8 cellular contexts compared by ENCODE assay signal in the genomic region with DNA sequence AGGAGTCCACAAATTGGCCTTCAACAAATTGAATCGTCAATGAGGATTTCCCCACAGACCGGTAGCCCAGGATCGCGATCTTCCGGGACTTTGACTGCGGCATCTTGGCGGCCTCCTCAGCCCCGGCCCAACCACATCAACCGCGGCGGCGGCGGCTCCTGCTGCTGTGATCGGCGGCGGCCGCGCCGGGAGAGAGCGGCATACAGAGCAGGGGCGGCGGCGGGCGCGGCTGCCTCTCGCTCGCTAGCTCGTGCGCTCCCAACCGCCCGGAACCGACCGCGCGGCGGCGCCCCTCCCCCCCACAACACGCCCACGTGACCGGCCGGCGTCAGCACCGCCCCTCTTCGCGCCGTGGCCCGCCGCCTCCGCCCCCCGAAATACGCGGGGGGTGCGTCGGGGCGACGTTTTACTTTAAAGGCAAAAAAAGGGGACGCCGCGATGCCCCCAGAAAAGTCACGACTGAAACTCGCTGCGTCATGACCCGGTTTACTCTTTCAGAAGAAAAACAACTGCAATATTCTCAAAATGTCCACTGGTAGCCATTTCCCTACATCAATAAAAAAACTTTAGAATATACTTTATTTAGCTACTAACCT. TPM values are rescaled to one million over a fixed set of nuclear protein-coding genes. Genes with fewer than 3 reads are reported as not detected.
A peak's percentile ranks its signal among the peaks of the same experiment; 100 is the strongest.
DNase-seq lines count a peak whose midpoint lies in the region; ATAC-seq and TF ChIP-seq lines count a peak whose summit lies in the region.
"Not testable (repeated sequence)": the region's sequence is repeated elsewhere in the genome, so short reads cannot be mapped to it uniquely, and the experiment has no call there.

No MANE protein-coding gene starts in this region.

- CTCF ChIA-PET in SK-N-SH (lab: Yijun Ruan, JAX), result not testable (repeated sequence)

- H3K79me2 ChIP-seq in GM23248 (ENCODE audit: insufficient read depth); SK-N-SH (ENCODE audit: insufficient read depth): not testable (repeated sequence)

- H3K36me3 Mint-ChIP-seq in activated naive CD8-positive, alpha-beta T cell treated with anti-CD3 and anti-CD28 coated beads, Interleukin-2, amount 10 ng/mL, durations not matched to agents 7 days and 5 days; naive thymus-derived CD8-positive, alpha-beta T cell: not testable (repeated sequence)

- WGBS in GM23248 (ENCODE audit: low coverage in 1 of 2, low lambda C conversion rate in 2 of 2, missing lambda C conversion rate in 2 of 2), 2 experiments, result 0 to 3% methylated on average over 6 to 7 of the region's 63 CpGs
- under 1% methylated on average over 9 of the region's 63 CpGs for WGBS in SK-N-SH (ENCODE audit: low lambda C conversion rate)

- peak overlapping the region; percentile 71 for H2AFZ ChIP-seq in GM23248
- not testable (repeated sequence) for H2AFZ ChIP-seq in SK-N-SH (ENCODE audit: low read depth)

- ATAC-seq in GM18517 (IDR thresholded peaks at IDR 0.05; ENCODE audit: unreplicated experiment), result peak; percentile 61
- peak; percentile 82 for ATAC-seq in HG03159 (IDR thresholded peaks at IDR 0.05; ENCODE audit: unreplicated experiment)
- ATAC-seq in activated naive CD8-positive, alpha-beta T cell treated with anti-CD3 and anti-CD28 coated beads, Interleukin-2, amount 10 ng/mL, durations not matched to agents 7 days and 5 days (ENCODE audit: low read depth), result peak; percentile 89
- ATAC-seq in naive thymus-derived CD8-positive, alpha-beta T cell, result peak; percentile 93
- not testable (repeated sequence) for ATAC-seq in thoracic aorta (ENCODE audit: insufficient number of reproducible peaks, low FRiP score, low read depth)

- H3K4me3 Mint-ChIP-seq in activated naive CD8-positive, alpha-beta T cell treated with anti-CD3 and anti-CD28 coated beads, Interleukin-2, amount 10 ng/mL, durations not matched to agents 7 days and 5 days, result peak overlapping the region; percentile 51
- peak overlapping the region in 8 of 10 donors; percentile 28 to 84 (median 80) for H3K4me3 Mint-ChIP-seq in naive thymus-derived CD8-positive, alpha-beta T cell

- not testable (repeated sequence) for TF ChIP-seq EP300 in SK-N-SH (IDR thresholded peaks at IDR 0.05; ENCODE audit: borderline replicate concordance in 1 of 2, low read depth in 1 of 2, low read length in 1 of 2)

- peak overlapping the region; percentile 9 for H3K4me2 ChIP-seq in GM23248 (ENCODE audit: unreplicated experiment)
- H3K4me2 ChIP-seq in SK-N-SH, result peak overlapping the region; percentile 41; the same call in 1 of the 2 replicates

- not testable (repeated sequence) for H3K9me3 ChIP-seq in GM23248 (ENCODE audit: low read depth); SK-N-SH; thoracic aorta

- H3K27ac ChIP-seq in GM23248 (peak overlapping the region; percentile 43), thoracic aorta (peak overlapping the region in 1 of 2 donors; percentile 49)
- not testable (repeated sequence) for H3K27ac ChIP-seq in SK-N-SH (ENCODE audit: low read depth in 2 of 2, low read length in 1 of 2)

- not testable (repeated sequence) for H3F3A ChIP-seq in GM23248 (ENCODE audit: insufficient read depth); SK-N-SH (replicated peaks; ENCODE audit: insufficient read depth)

- not testable (repeated sequence) for H3K27me3 ChIP-seq in GM23248 (replicated peaks; ENCODE audit: insufficient read depth); SK-N-SH (ENCODE audit: insufficient read depth); thoracic aorta (replicated peaks; ENCODE audit: insufficient read depth)

- peak overlapping the region; percentile 72 for H3K9ac ChIP-seq in GM23248
- H3K9ac ChIP-seq in SK-N-SH, result not testable (repeated sequence)

- not testable (repeated sequence) for H3K4me1 ChIP-seq in GM23248 (ENCODE audit: insufficient read depth); SK-N-SH (ENCODE audit: control insufficient read depth in 1 of 2, insufficient read depth in 2 of 2, low read depth in 1 of 2, low read length in 1 of 2); thoracic aorta (ENCODE audit: control insufficient read depth in 1 of 2, low read depth in 2 of 2)

- not testable (repeated sequence) for H3K36me3 ChIP-seq in GM23248 (ENCODE audit: low read depth); SK-N-SH (replicated peaks in 1 of 2; ENCODE audit: control insufficient read depth in 1 of 2, insufficient read depth in 2 of 2, low read length in 1 of 2); thoracic aorta

- H3K27me3 Mint-ChIP-seq in activated naive CD8-positive, alpha-beta T cell treated with anti-CD3 and anti-CD28 coated beads, Interleukin-2, amount 10 ng/mL, durations not matched to agents 7 days and 5 days, result peaks cover 11% of the 10 kb centered on the region
- H3K27me3 Mint-ChIP-seq in naive thymus-derived CD8-positive, alpha-beta T cell, result not testable (repeated sequence)

- H4K20me1 ChIP-seq in GM23248 (ENCODE audit: insufficient read depth); SK-N-SH (ENCODE audit: insufficient read depth): not testable (repeated sequence)

- not testable (repeated sequence) for TF ChIP-seq CTCF in SK-N-SH (IDR thresholded peaks at IDR 0.05); foreskin fibroblast (IDR thresholded peaks at IDR 0.05; ENCODE audit: low read depth, low read length); thoracic aorta (IDR thresholded peaks at IDR 0.05)

- H3K9me2 ChIP-seq in GM23248 (ENCODE audit: insufficient read depth); SK-N-SH: not testable (repeated sequence)

- DNase-seq in GM23248; SK-N-SH; activated naive CD8-positive, alpha-beta T cell treated with anti-CD3 and anti-CD28 coated beads, Interleukin-2, amount 10 ng/mL, durations not matched to agents 7 days and 5 days; foreskin fibroblast; thoracic aorta (ENCODE audit: low spot score): not testable (repeated sequence)
- peak in 7 of 10 donors; percentile 14 to 64 (median 37) for DNase-seq in naive thymus-derived CD8-positive, alpha-beta T cell

- not testable (repeated sequence) for H3K4me1 Mint-ChIP-seq in activated naive CD8-positive, alpha-beta T cell treated with anti-CD3 and anti-CD28 coated beads, Interleukin-2, amount 10 ng/mL, durations not matched to agents 7 days and 5 days; naive thymus-derived CD8-positive, alpha-beta T cell

- not testable (repeated sequence) for H3K9me3 Mint-ChIP-seq in activated naive CD8-positive, alpha-beta T cell treated with anti-CD3 and anti-CD28 coated beads, Interleukin-2, amount 10 ng/mL, durations not matched to agents 7 days and 5 days; naive thymus-derived CD8-positive, alpha-beta T cell

- in situ Hi-C loops in GM23248 (cut with MboI), result not testable (repeated sequence)

- POLR2A ChIA-PET in SK-N-SH (lab: Yijun Ruan, JAX); activated naive CD8-positive, alpha-beta T cell treated with anti-CD3 and anti-CD28 coated beads, Interleukin-2, amount 10 ng/mL, durations not matched to agents 7 days and 5 days (lab: Charles Lee); naive thymus-derived CD8-positive, alpha-beta T cell (lab: Charles Lee): not testable (repeated sequence)

- not testable (repeated sequence) for H3K27ac Mint-ChIP-seq in activated naive CD8-positive, alpha-beta T cell treated with anti-CD3 and anti-CD28 coated beads, Interleukin-2, amount 10 ng/mL, durations not matched to agents 7 days and 5 days
- H3K27ac Mint-ChIP-seq in naive thymus-derived CD8-positive, alpha-beta T cell, result peak overlapping the region in 8 of 10 donors; percentile 67 to 86 (median 76)

- H3K4me3 ChIP-seq in GM23248 (peak overlapping the region; percentile 73), SK-N-SH (ENCODE audit: low read depth in 2 of 2, low read length in 1 of 2) (peak overlapping the region; percentile 34 to 48; a peak in 2 of 4 replicates), foreskin fibroblast (ENCODE audit: low read depth in 1 of 2, low read length in 2 of 2) (peak overlapping the region; percentile 25 to 46), thoracic aorta (peak overlapping the region; percentile 71)

- TF ChIP-seq RAD21 in SK-N-SH (IDR thresholded peaks at IDR 0.05; ENCODE audit: low read length), result not testable (repeated sequence)

RNA-seq across cellular contexts. Expression of gene SYT15, which starts 56.5 kb away (rescaled TPM):
- 0.89 and 1.2 TPM in 2 replicates for total RNA-seq in GM23248 (2014; rRNA removed; shearing (Covaris generic))
- 2.3 and 3.0 TPM in 2 replicates for polyA plus RNA-seq in GM23248 (2016; fragmentation: Nextera tagmentation; extraction: Ambion mirVana)
- 0.07 and 0.11 TPM in 2 replicates for polyA plus RNA-seq in SK-N-SH (2012; rRNA removed)
- polyA plus RNA-seq in SK-N-SH (2012; cell fraction: cytosol; rRNA removed), result 0.05 and 0.09 TPM in 2 replicates
- 0.21 and 0.44 TPM in 2 replicates for polyA plus RNA-seq in SK-N-SH (2012; cell fraction: nucleus; rRNA removed)
- 1 to 10 TPM; 1.1 to 1.4 TPM for total RNA-seq in activated naive CD8-positive, alpha-beta T cell treated with anti-CD3 and anti-CD28 coated beads, Interleukin-2, amount 10 ng/mL, durations not matched to agents 7 days and 5 days
- total RNA-seq in naive thymus-derived CD8-positive, alpha-beta T cell, result 1 to 10 TPM; 1.6 to 1.9 TPM
- polyA plus RNA-seq in naive thymus-derived CD8-positive, alpha-beta T cell, result under 1 TPM; 0.08 to 0.13 (median 0.12) TPM
- 1 to 10 TPM; 2.6 to 7.1 TPM for total RNA-seq in thoracic aorta
